In genomic region chrX:31147175-31147574, GRCh38 we compare ENCODE assay signal across 6 cellular contexts.
"Had no signal": no experiment of that assay in that cellular context is flagged by ENCODE, and none has a peak within 500 bp of the region (broad histone marks: within the 10 kb centered on the region; RNA-seq: fewer than 3 reads in every experiment).

No MANE protein-coding gene starts in this region.

- H3K4me3 ChIP-seq: GM23248 had no signal

- ATAC-seq: HepG2 had no signal

- H2AFZ ChIP-seq: GM23248 had no signal

- H3K9ac ChIP-seq: GM23248 had no signal

- FAIRE-seq: HepG2 had no signal

- H3K27ac ChIP-seq: GM23248, HL-60 had no signal

- DNase-seq: GM23248, GOT3, H9, HCEC 1CT had no signal
